ENCODE assay signal across 19 cellular contexts in the genomic region with DNA sequence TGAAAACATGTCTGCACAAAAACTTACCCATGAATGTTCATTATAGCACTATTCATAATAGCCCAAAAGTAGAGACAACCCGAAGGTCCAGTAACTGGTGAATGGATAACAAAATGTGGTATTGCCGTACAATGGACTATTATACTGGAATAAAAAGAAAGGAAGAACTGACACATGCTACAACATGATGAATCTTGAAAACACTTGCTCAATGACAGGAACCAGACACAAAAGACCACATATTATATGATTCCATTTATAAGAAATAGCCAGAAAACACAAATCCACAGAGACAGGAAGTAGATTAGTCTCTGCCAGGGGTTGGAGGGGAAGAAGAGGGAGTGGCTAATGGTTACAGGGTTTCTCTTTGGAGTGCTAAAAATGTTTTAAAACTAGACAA. TPM values are rescaled to one million over a fixed set of nuclear protein-coding genes. Genes with fewer than 3 reads are reported as not detected.
DNase-seq lines count a peak whose midpoint lies in the region; ATAC-seq, FAIRE-seq and TF ChIP-seq lines count a peak whose summit lies in the region.
"Had no signal": no experiment of that assay in that cellular context is flagged by ENCODE, and none has a peak within 500 bp of the region (broad histone marks: within the 10 kb centered on the region; RNA-seq: fewer than 3 reads in every experiment).

No MANE protein-coding gene starts in this region.

- peaks cover 16% of the 10 kb centered on the region for H3K27me3 Mint-ChIP-seq in activated naive CD8-positive, alpha-beta T cell treated with anti-CD3 and anti-CD28 coated beads, Interleukin-2, amount 10 ng/mL, durations not matched to agents 7 days and 5 days
- peaks cover 38% of the 10 kb centered on the region for H3K27me3 Mint-ChIP-seq in activated naive CD8-positive, alpha-beta T cell treated with anti-CD3 and anti-CD28 coated beads for 36 hours

- no peaks in the 10 kb centered on the region for H3K9me3 ChIP-seq in thoracic aorta
- H3K9me3 ChIP-seq: mucosa of descending colon, upper lobe of right lung had no signal

- H3K27ac Mint-ChIP-seq in activated naive CD8-positive, alpha-beta T cell treated with anti-CD3 and anti-CD28 coated beads, Interleukin-2, amount 10 ng/mL, durations not matched to agents 7 days and 5 days: no peak overlapping the region
- no peak overlapping the region for H3K27ac Mint-ChIP-seq in activated naive CD8-positive, alpha-beta T cell treated with anti-CD3 and anti-CD28 coated beads for 36 hours

- TF ChIP-seq CTCF in epithelial cell of esophagus (IDR thresholded peaks at IDR 0.05; ENCODE audit: insufficient read depth, low read depth, low read length, missing control alignments) (no peak), thoracic aorta (IDR thresholded peaks at IDR 0.05) (no peak)

- peak; percentile 45 for ATAC-seq in activated naive CD8-positive, alpha-beta T cell treated with anti-CD3 and anti-CD28 coated beads, Interleukin-2, amount 10 ng/mL, durations not matched to agents 7 days and 5 days (ENCODE audit: low read depth)
- ATAC-seq in thoracic aorta (ENCODE audit: insufficient number of reproducible peaks, low FRiP score, low read depth): no peak
- no peak for ATAC-seq in GM18858 (IDR thresholded peaks at IDR 0.05; ENCODE audit: unreplicated experiment)
- ATAC-seq in GM19455 (IDR thresholded peaks at IDR 0.05; ENCODE audit: unreplicated experiment): no peak
- ATAC-seq: esophagus mucosa, mucosa of descending colon had no signal

- no peaks in the 10 kb centered on the region for H3K36me3 Mint-ChIP-seq in activated naive CD8-positive, alpha-beta T cell treated with anti-CD3 and anti-CD28 coated beads, Interleukin-2, amount 10 ng/mL, durations not matched to agents 7 days and 5 days
- no peaks in the 10 kb centered on the region for H3K36me3 Mint-ChIP-seq in activated naive CD8-positive, alpha-beta T cell treated with anti-CD3 and anti-CD28 coated beads for 36 hours

- peaks cover 6% of the 10 kb centered on the region for H3K9me3 Mint-ChIP-seq in activated naive CD8-positive, alpha-beta T cell treated with anti-CD3 and anti-CD28 coated beads, Interleukin-2, amount 10 ng/mL, durations not matched to agents 7 days and 5 days
- no peaks in the 10 kb centered on the region for H3K9me3 Mint-ChIP-seq in activated naive CD8-positive, alpha-beta T cell treated with anti-CD3 and anti-CD28 coated beads for 36 hours

- H3K36me3 ChIP-seq in thoracic aorta: no peaks in the 10 kb centered on the region
- H3K36me3 ChIP-seq: upper lobe of right lung had no signal

- no peak for FAIRE-seq in RCC 7860 (lab: Jason Lieb, UNC)
- FAIRE-seq: GM12892, kidney had no signal

- peaks cover 13% of the 10 kb centered on the region for H3K4me1 Mint-ChIP-seq in activated naive CD8-positive, alpha-beta T cell treated with anti-CD3 and anti-CD28 coated beads, Interleukin-2, amount 10 ng/mL, durations not matched to agents 7 days and 5 days
- peaks cover 18% of the 10 kb centered on the region for H3K4me1 Mint-ChIP-seq in activated naive CD8-positive, alpha-beta T cell treated with anti-CD3 and anti-CD28 coated beads for 36 hours

- no peaks in the 10 kb centered on the region for H3K27me3 ChIP-seq in thoracic aorta (replicated peaks; ENCODE audit: insufficient read depth)
- H3K27me3 ChIP-seq: upper lobe of right lung had no signal

- peaks cover 19 to 32% of the 10 kb centered on the region in 2 donors for H3K4me1 ChIP-seq in thoracic aorta (ENCODE audit: control insufficient read depth in 1 of 2, low read depth in 2 of 2)
- H3K4me1 ChIP-seq: upper lobe of right lung had no signal

- POLR2A ChIA-PET in activated naive CD8-positive, alpha-beta T cell treated with anti-CD3 and anti-CD28 coated beads, Interleukin-2, amount 10 ng/mL, durations not matched to agents 7 days and 5 days (lab: Charles Lee): no interaction called here

- H3K4me3 ChIP-seq in epithelial cell of esophagus (ENCODE audit: low read length): no peak overlapping the region
- H3K4me3 ChIP-seq in thoracic aorta: no peak overlapping the region
- H3K4me3 ChIP-seq: mucosa of descending colon, upper lobe of right lung had no signal

- DNase-seq in activated naive CD8-positive, alpha-beta T cell treated with anti-CD3 and anti-CD28 coated beads, Interleukin-2, amount 10 ng/mL, durations not matched to agents 7 days and 5 days: no peak
- no peak for DNase-seq in activated naive CD8-positive, alpha-beta T cell treated with anti-CD3 and anti-CD28 coated beads for 36 hours
- DNase-seq in RCC 7860 (ENCODE audit: low spot score) (peak; percentile 33), epithelial cell of esophagus (ENCODE audit: low read depth) (peak; percentile 36), thoracic aorta (ENCODE audit: low spot score) (no peak), NCI-H1694 treated with DMSO at 0.1 percent for 48 hours (lab: John Stamatoyannopoulos, UW) (no peak)
- DNase-seq: activated CD4-positive, alpha-beta T cell treated with anti-CD3 and anti-CD28 coated beads, Interleukin-2, amount 50 U/mL, for 48 hours; kidney; MM.1S; mucosa of descending colon; NCI-H2081 treated with DMSO at 0.1 percent for 48 hours; NCI-H69; stimulated activated CD4-positive, alpha-beta T cell treated with anti-CD3 and anti-CD28 coated beads, Interleukin-4, amount 100 ng/mL, for 24 hours; upper lobe of right lung had no signal

- peak overlapping the region; percentile 77 to 79 for H3K27ac ChIP-seq in thoracic aorta
- H3K27ac ChIP-seq: upper lobe of right lung had no signal

- H3K4me3 Mint-ChIP-seq in activated naive CD8-positive, alpha-beta T cell treated with anti-CD3 and anti-CD28 coated beads, Interleukin-2, amount 10 ng/mL, durations not matched to agents 7 days and 5 days: no peak overlapping the region
- no peak overlapping the region for H3K4me3 Mint-ChIP-seq in activated naive CD8-positive, alpha-beta T cell treated with anti-CD3 and anti-CD28 coated beads for 36 hours

RNA-seq across cellular contexts. Expression of a gene that starts 18.3 kb away (rescaled TPM):
- under 1 TPM; 0.23 to 0.47 TPM for total RNA-seq in activated naive CD8-positive, alpha-beta T cell treated with anti-CD3 and anti-CD28 coated beads, Interleukin-2, amount 10 ng/mL, durations not matched to agents 7 days and 5 days
- 1 to 10 TPM; 3.7 to 4.1 TPM for total RNA-seq in activated naive CD8-positive, alpha-beta T cell treated with anti-CD3 and anti-CD28 coated beads for 36 hours
- total RNA-seq in thoracic aorta: 10 to 100 TPM; 13.8 to 16.1 TPM
- total RNA-seq: esophagus mucosa, G401 had no signal

Comparison
In these comparisons a context has a peak if more than half of its experiments do, and no peak if none do; other contexts are left out.
1. DNase-seq: peak in RCC 7860 (single experiment) and epithelial cell of esophagus (single experiment); none in activated naive CD8-positive, alpha-beta T cell treated with anti-CD3 and anti-CD28 coated beads, Interleukin-2, amount 10 ng/mL, durations not matched to agents 7 days and 5 days (single experiment), activated naive CD8-positive, alpha-beta T cell treated with anti-CD3 and anti-CD28 coated beads for 36 hours (single experiment), thoracic aorta (single experiment) and NCI-H1694 treated with DMSO at 0.1 percent for 48 hours (single experiment).